10 cellular contexts compared by ENCODE assay signal in the genomic region with DNA sequence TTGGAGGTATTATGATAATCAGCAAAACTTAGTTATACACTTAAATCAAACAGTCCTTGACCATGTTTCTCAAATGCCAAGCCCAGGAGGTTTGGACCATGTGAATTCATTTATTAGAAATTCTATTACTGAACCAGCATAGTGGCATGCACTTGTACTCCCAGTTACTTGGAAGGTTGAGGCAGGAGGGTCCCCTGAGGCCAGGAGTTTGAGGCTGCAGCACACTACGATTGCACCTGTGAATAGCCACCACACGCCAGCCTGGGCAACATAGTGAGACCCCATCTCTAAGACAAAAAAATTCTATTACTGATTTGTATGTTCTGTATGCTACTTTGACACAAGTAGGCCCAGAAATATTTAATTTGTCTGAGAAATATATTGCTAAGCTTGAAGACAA.
"Had no signal": no experiment of that assay in that cellular context is flagged by ENCODE, and none has a peak within 500 bp of the region (broad histone marks: within the 10 kb centered on the region; RNA-seq: fewer than 3 reads in every experiment).

No MANE protein-coding gene starts in this region.

- H2AFZ ChIP-seq: GM23248, GM23338 had no signal

- H3K9me3 Mint-ChIP-seq: GM23338, H9, HFFc6 had no signal

- H3K4me1 ChIP-seq: HAP-1 had no signal

- H3K9me3 ChIP-seq: HAP-1 had no signal

- H3K27ac ChIP-seq: GM23248 had no signal

- H3K4me3 Mint-ChIP-seq: GM23338, H9, HFFc6 had no signal

- ATAC-seq: GM23338, HCT116 had no signal

- H3K36me3 ChIP-seq: HAP-1 had no signal

- DNase-seq: GM23248, GOT3, H7, H9, HCEC 1CT, HFFc6 had no signal

- H3K4me2 ChIP-seq: GM23338 had no signal

- H3K9ac ChIP-seq: GM23248 had no signal

- FAIRE-seq: H54 had no signal

- H3K4me3 ChIP-seq: GM23248, GM23338, HAP-1 had no signal

- H3K27ac Mint-ChIP-seq: GM23338, HFFc6 had no signal
